In genomic region chrX:4579480-4579879, GRCh38 we compare ENCODE assay signal across 29 cellular contexts.
"Had no signal": no experiment of that assay in that cellular context is flagged by ENCODE, and none has a peak within 500 bp of the region (broad histone marks: within the 10 kb centered on the region; RNA-seq: fewer than 3 reads in every experiment).

No MANE protein-coding gene starts in this region.

- H3K4me1 ChIP-seq: left lung, lower lobe of right lung, neural progenitor cell, right atrium auricular region, right lobe of liver, stomach, testis, thyroid gland, transverse colon, upper lobe of left lung, vagina had no signal

- H3K4me2 ChIP-seq: hepatocyte, neural progenitor cell, smooth muscle cell had no signal

- H3K79me2 ChIP-seq: hepatocyte had no signal

- H3K4me3 ChIP-seq: hepatocyte, left lung, lower lobe of right lung, neural progenitor cell, right atrium auricular region, right lobe of liver, smooth muscle cell, stomach, testis, thyroid gland, transverse colon, upper lobe of left lung, vagina had no signal

- H2AFZ ChIP-seq: hepatocyte, neural progenitor cell had no signal

- H3K9ac ChIP-seq: neural progenitor cell had no signal

- ATAC-seq: left cardiac atrium; left lung; lower lobe of right lung; naive thymus-derived CD8-positive, alpha-beta T cell; right lobe of liver; stimulated activated naive B cell treated with anti-CD40 and anti-IgM and Interleukin-4, amounts not matched to agents 10 μg/mL and 1 μg/mL and 100 μg/mL, for 72 hours; stimulated activated naive CD8-positive, alpha-beta T cell treated with anti-CD3 and anti-CD28 coated beads, Interleukin-15, Interleukin-2, amounts not matched to agents 100 U/mL and 50 U/mL, for 24 hours had no signal

- H3K4me3 Mint-ChIP-seq: naive thymus-derived CD8-positive, alpha-beta T cell; nephron; neural progenitor cell; stimulated activated naive B cell treated with anti-CD40 and anti-IgM and Interleukin-4, amounts not matched to agents 10 μg/mL and 1 μg/mL and 100 μg/mL, for 72 hours had no signal

- DNase-seq: islet precursor cell; kidney glomerular epithelial cell; left cardiac atrium; left lung; lower lobe of right lung; mammary epithelial cell; mesenchymal stem cell; naive thymus-derived CD8-positive, alpha-beta T cell; occipital lobe; right lobe of liver; stimulated activated CD4-positive, alpha-beta T cell treated with anti-CD3 and anti-CD28 coated beads, Interleukin-1b, Interleukin-23, amount 100 ng/mL, for 48 hours; stimulated activated CD4-positive, alpha-beta T cell treated with anti-CD3 and anti-CD28 coated beads, Interleukin-2, amount 100 ng/mL, for 48 hours; stimulated activated CD4-positive, alpha-beta T cell treated with anti-CD3 and anti-CD28 coated beads, Interleukin-4, amount 100 ng/mL, for 4 hours; stimulated activated CD8-positive, alpha-beta memory T cell treated with anti-CD3 and anti-CD28 coated beads, Interleukin-4, amount 100 ng/mL, for 48 hours; stimulated activated naive B cell treated with anti-CD40 and anti-IgM and Interleukin-4, amounts not matched to agents 10 μg/mL and 1 μg/mL and 100 μg/mL, for 72 hours; stimulated activated naive CD8-positive, alpha-beta T cell treated with anti-CD3 and anti-CD28 coated beads, Interleukin-15, Interleukin-2, amounts not matched to agents 100 U/mL and 50 U/mL, for 24 hours; stomach; testis; thyroid gland; transverse colon; upper lobe of left lung had no signal

- H3K4me1 Mint-ChIP-seq: naive thymus-derived CD8-positive, alpha-beta T cell; nephron; stimulated activated naive B cell treated with anti-CD40 and anti-IgM and Interleukin-4, amounts not matched to agents 10 μg/mL and 1 μg/mL and 100 μg/mL, for 72 hours had no signal

- H3K36me3 ChIP-seq: left lung, lower lobe of right lung, neural progenitor cell, neutrophil, right atrium auricular region, right lobe of liver, stomach, thyroid gland, transverse colon, upper lobe of left lung, vagina had no signal

- H3K36me3 Mint-ChIP-seq: naive thymus-derived CD8-positive, alpha-beta T cell; neural progenitor cell; stimulated activated naive B cell treated with anti-CD40 and anti-IgM and Interleukin-4, amounts not matched to agents 10 μg/mL and 1 μg/mL and 100 μg/mL, for 72 hours had no signal

- H3K27ac ChIP-seq: hepatocyte, left lung, lower lobe of right lung, neural progenitor cell, neutrophil, right atrium auricular region, right lobe of liver, stomach, testis, thyroid gland, transverse colon, upper lobe of left lung, vagina had no signal

- H3K9me3 Mint-ChIP-seq: stimulated activated naive B cell treated with anti-CD40 and anti-IgM and Interleukin-4, amounts not matched to agents 10 μg/mL and 1 μg/mL and 100 μg/mL, for 72 hours had no signal

- H3K27ac Mint-ChIP-seq: naive thymus-derived CD8-positive, alpha-beta T cell; nephron; neural progenitor cell; progenitor cell of endocrine pancreas; stimulated activated naive B cell treated with anti-CD40 and anti-IgM and Interleukin-4, amounts not matched to agents 10 μg/mL and 1 μg/mL and 100 μg/mL, for 72 hours had no signal

- H3K27me3 ChIP-seq: hepatocyte, left lung, neural progenitor cell, neutrophil, right atrium auricular region, right lobe of liver, stomach, testis, thyroid gland, transverse colon, upper lobe of left lung, vagina had no signal

- H3K9me3 ChIP-seq: left lung, lower lobe of right lung, neutrophil, right atrium auricular region, right lobe of liver, stomach, testis, thyroid gland, transverse colon, upper lobe of left lung, vagina had no signal
